In genomic region chr9:127447416-127448111, GRCh38 we compare ENCODE assay signal across 12 cellular contexts. TPM values are rescaled to one million over a fixed set of nuclear protein-coding genes. Genes with fewer than 3 reads are reported as not detected.
DNase-seq lines count a peak whose midpoint lies in the region; ATAC-seq and TF ChIP-seq lines count a peak whose summit lies in the region.
"Had no signal": no experiment of that assay in that cellular context is flagged by ENCODE, and none has a peak within 500 bp of the region (broad histone marks: within the 10 kb centered on the region; RNA-seq: fewer than 3 reads in every experiment).

No MANE protein-coding gene starts in this region.

- peaks cover 47% of the 10 kb centered on the region for H4K20me1 ChIP-seq in PC-9 (ENCODE audit: insufficient read depth)

- ATAC-seq in stimulated activated memory B cell treated with anti-CD40 and anti-IgM and Interleukin-4, amounts not matched to agents 10 μg/mL and 1 μg/mL and 100 μg/mL, for 72 hours: no peak
- ATAC-seq in HG02981 (IDR thresholded peaks at IDR 0.05; ENCODE audit: unreplicated experiment) (no peak), body of pancreas (no peak)

- H3K4me1 Mint-ChIP-seq in activated naive CD4-positive, alpha-beta T cell treated with anti-CD3 and anti-CD28 coated beads, Interleukin-2, amount 50 U/mL, for 24 hours: peaks cover 30% of the 10 kb centered on the region
- H3K4me1 Mint-ChIP-seq in chondrocyte (ENCODE audit: low read depth): peaks cover 48% of the 10 kb centered on the region
- H3K4me1 Mint-ChIP-seq in stimulated activated memory B cell treated with anti-CD40 and anti-IgM and Interleukin-4, amounts not matched to agents 10 μg/mL and 1 μg/mL and 100 μg/mL, for 72 hours: peaks cover 35% of the 10 kb centered on the region

- H3K36me3 ChIP-seq in PC-9 (ENCODE audit: low read depth) (peaks cover 50% of the 10 kb centered on the region), body of pancreas (replicated peaks in 1 of 2; ENCODE audit: insufficient read depth in 1 of 2, low read depth in 2 of 2) (peaks cover 10 to 22% of the 10 kb centered on the region in 2 donors)

- H3K9me3 ChIP-seq in PC-9 (ENCODE audit: insufficient read depth, low read depth) (0 out of 2 replicates have a peak, but pooled peaks cover 5% of the 10 kb centered on the region), body of pancreas (no peaks in the 10 kb centered on the region)

- H3F3A ChIP-seq in PC-9 (ENCODE audit: insufficient read depth, low read depth): peaks cover 73% of the 10 kb centered on the region

- TF ChIP-seq CTCF in PC-9 (conservative IDR thresholded peaks at IDR 0.05): no peak
- TF ChIP-seq CTCF in chondrocyte (IDR thresholded peaks at IDR 0.05): no peak
- no peak for TF ChIP-seq CTCF in body of pancreas (IDR thresholded peaks at IDR 0.05)

- peak overlapping the region; percentile 99 for H3K27ac Mint-ChIP-seq in activated naive CD4-positive, alpha-beta T cell treated with anti-CD3 and anti-CD28 coated beads, Interleukin-2, amount 50 U/mL, for 24 hours
- peak overlapping the region; percentile 99 for H3K27ac Mint-ChIP-seq in chondrocyte (ENCODE audit: unreplicated experiment)
- H3K27ac Mint-ChIP-seq in stimulated activated memory B cell treated with anti-CD40 and anti-IgM and Interleukin-4, amounts not matched to agents 10 μg/mL and 1 μg/mL and 100 μg/mL, for 72 hours: peak overlapping the region; percentile 16

- no peak for TF ChIP-seq POLR2A in body of pancreas (IDR thresholded peaks at IDR 0.05)

- CTCF ChIA-PET in PC-9 (lab: Charles Lee): interaction anchor here (0.6 kb wide), 2 partner anchors 275 to 683 kb away, joined by 3 read pairs; no protein-coding TSS in a partner anchor

- no peaks in the 10 kb centered on the region for H3K27me3 ChIP-seq in PC-9 (ENCODE audit: insufficient read depth, low read depth)
- H3K27me3 ChIP-seq in body of pancreas: no peaks in the 10 kb centered on the region

- H3K79me2 ChIP-seq in PC-9 (ENCODE audit: low read depth): peaks cover 43% of the 10 kb centered on the region

- no TSS peak for BruUV-seq in PC-9 (replicated peaks; lab: Mats Ljungman, UMichigan)

- no peak for DNase-seq in activated naive CD4-positive, alpha-beta T cell treated with anti-CD3 and anti-CD28 coated beads, Interleukin-2, amount 50 U/mL, for 16 hours
- no peak for DNase-seq in PC-9
- no peak for DNase-seq in chondrocyte (ENCODE audit: low spot score)
- no peak for DNase-seq in NCI-H69 (lab: John Stamatoyannopoulos, UW)
- no peak for DNase-seq in body of pancreas
- DNase-seq: mammary epithelial cell, NCI-H1436, SHP77 treated with DMSO at 0.1 percent for 48 hours had no signal

- H3K27ac ChIP-seq in PC-9 (peak overlapping the region; percentile 95; the same call in 1 of the 2 replicates), body of pancreas (peak overlapping the region in 1 of 4 donors; percentile 7)
- H3K27ac ChIP-seq: thoracic aorta had no signal

- POLR2A ChIA-PET in PC-9 (lab: Charles Lee; ENCODE audit: unreplicated experiment): interaction anchor here (0.7 kb wide), 2 partner anchors 51 to 319 kb away, joined by 5 to 6 read pairs; no protein-coding TSS in a partner anchor

- no peak overlapping the region for H2AFZ ChIP-seq in PC-9

- no peaks in the 10 kb centered on the region for H3K9me2 ChIP-seq in PC-9 (ENCODE audit: insufficient read depth)

- 79 to 93% methylated on average over 7 of the region's 7 CpGs for WGBS in body of pancreas, 2 donors

- H3K27me3 Mint-ChIP-seq in activated naive CD4-positive, alpha-beta T cell treated with anti-CD3 and anti-CD28 coated beads, Interleukin-2, amount 50 U/mL, for 24 hours: no peaks in the 10 kb centered on the region
- H3K27me3 Mint-ChIP-seq in chondrocyte (ENCODE audit: low read depth): no peaks in the 10 kb centered on the region
- H3K27me3 Mint-ChIP-seq in stimulated activated memory B cell treated with anti-CD40 and anti-IgM and Interleukin-4, amounts not matched to agents 10 μg/mL and 1 μg/mL and 100 μg/mL, for 72 hours: no peaks in the 10 kb centered on the region

- H3K4me3 ChIP-seq in PC-9 (peak overlapping the region; percentile 99; the same call in 1 of the 2 replicates), body of pancreas (no peak overlapping the region)
- H3K4me3 ChIP-seq: thoracic aorta had no signal

- peaks cover 49% of the 10 kb centered on the region for H3K36me3 Mint-ChIP-seq in activated naive CD4-positive, alpha-beta T cell treated with anti-CD3 and anti-CD28 coated beads, Interleukin-2, amount 50 U/mL, for 24 hours
- H3K36me3 Mint-ChIP-seq in chondrocyte (ENCODE audit: low read depth): peaks cover 59% of the 10 kb centered on the region
- peaks cover 83% of the 10 kb centered on the region for H3K36me3 Mint-ChIP-seq in stimulated activated memory B cell treated with anti-CD40 and anti-IgM and Interleukin-4, amounts not matched to agents 10 μg/mL and 1 μg/mL and 100 μg/mL, for 72 hours

- no peaks in the 10 kb centered on the region for H3K9me3 Mint-ChIP-seq in activated naive CD4-positive, alpha-beta T cell treated with anti-CD3 and anti-CD28 coated beads, Interleukin-2, amount 50 U/mL, for 24 hours
- peaks cover 13% of the 10 kb centered on the region for H3K9me3 Mint-ChIP-seq in chondrocyte (ENCODE audit: low read depth)
- peaks cover 10% of the 10 kb centered on the region for H3K9me3 Mint-ChIP-seq in stimulated activated memory B cell treated with anti-CD40 and anti-IgM and Interleukin-4, amounts not matched to agents 10 μg/mL and 1 μg/mL and 100 μg/mL, for 72 hours

- H3K4me3 Mint-ChIP-seq in activated naive CD4-positive, alpha-beta T cell treated with anti-CD3 and anti-CD28 coated beads, Interleukin-2, amount 50 U/mL, for 24 hours: peak overlapping the region; percentile 95
- no peak overlapping the region for H3K4me3 Mint-ChIP-seq in chondrocyte (ENCODE audit: unreplicated experiment)
- no peak overlapping the region for H3K4me3 Mint-ChIP-seq in stimulated activated memory B cell treated with anti-CD40 and anti-IgM and Interleukin-4, amounts not matched to agents 10 μg/mL and 1 μg/mL and 100 μg/mL, for 72 hours

- peaks cover 20% of the 10 kb centered on the region for H3K4me1 ChIP-seq in PC-9 (replicated peaks; ENCODE audit: insufficient read depth)
- H3K4me1 ChIP-seq in body of pancreas: peaks cover 39% of the 10 kb centered on the region

- H3K4me2 ChIP-seq in PC-9: peak overlapping the region; percentile 98

- intact Hi-C loops in PC-9 (cut with micrococcal nuclease; ENCODE audit: unreplicated experiment) (no loop called here), body of pancreas (cut with DNase I) (no loop called here)

RNA-seq across cellular contexts. Expression of gene RPL12, which starts 3.6 kb away (rescaled TPM):
- 1,648 and 1,717 TPM in 2 replicates for total RNA-seq in PC-9 (2021)
- total RNA-seq in chondrocyte: 834 to 848 TPM (median 848 TPM) in 3 replicates
- total RNA-seq in body of pancreas: 1,000 to 10,000 TPM in 1 of 2 donors, 100 to 1,000 TPM in 1; 994 to 1,261 TPM

RNA-seq across cellular contexts. Expression of gene LRSAM1, which starts 3.7 kb away (rescaled TPM):
- total RNA-seq in PC-9 (2021): 44.0 and 63.9 TPM in 2 replicates
- 25.6 to 29.3 TPM (median 27.5 TPM) in 3 replicates for total RNA-seq in chondrocyte
- total RNA-seq in body of pancreas: 10 to 100 TPM in 1 of 2 donors, 1 to 10 TPM in 1; 9.6 to 26.0 TPM

RNA-seq across cellular contexts. Expression of gene ZNF79, which starts 23.4 kb away (rescaled TPM):
- total RNA-seq in PC-9 (2021) (5.5 and 5.8 TPM in 2 replicates), chondrocyte (7.9 to 9.0 TPM (median 8.3 TPM) in 3 replicates), body of pancreas (10 to 100 TPM in 1 of 2 donors, 1 to 10 TPM in 1; 4.7 to 11.5 TPM)

RNA-seq across cellular contexts. Expression of gene SLC2A8, which starts 50.6 kb away (rescaled TPM):
- total RNA-seq in PC-9 (2021) (19.1 and 24.6 TPM in 2 replicates), chondrocyte (14.1 to 16.4 TPM (median 15.3 TPM) in 3 replicates), body of pancreas (10 to 100 TPM; 10.9 to 18.2 TPM)

Comparison
In these comparisons a context has a peak if more than half of its experiments do, and no peak if none do; other contexts are left out.
1. H3K27ac Mint-ChIP-seq: peak in every context shown above with its lines; median percentile 99 in activated naive CD4-positive, alpha-beta T cell treated with anti-CD3 and anti-CD28 coated beads, Interleukin-2, amount 50 U/mL, for 24 hours; 99 in chondrocyte; 16 in stimulated activated memory B cell treated with anti-CD40 and anti-IgM and Interleukin-4, amounts not matched to agents 10 μg/mL and 1 μg/mL and 100 μg/mL, for 72 hours.